ENCODE assay signal across 23 cellular contexts in the genomic region with DNA sequence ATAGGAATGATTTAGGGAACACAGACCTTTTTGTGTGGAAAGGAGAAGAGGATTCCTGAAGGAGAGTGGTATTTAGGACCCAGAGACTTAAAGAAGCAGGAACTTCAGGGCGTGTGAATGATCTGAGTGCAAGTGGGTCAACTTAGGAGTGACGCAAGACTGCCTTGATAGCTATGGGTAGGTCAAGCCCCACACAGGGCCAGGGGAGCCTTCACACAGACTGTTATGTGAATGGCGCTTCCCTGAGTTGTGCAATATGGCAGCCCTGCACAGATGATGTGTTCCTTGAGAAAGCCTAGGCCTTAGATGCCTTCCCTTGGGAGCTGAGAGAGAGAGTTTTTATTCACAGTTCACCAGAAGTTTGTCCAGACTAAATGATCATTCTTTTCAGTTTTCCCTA. TPM values are rescaled to one million over a fixed set of nuclear protein-coding genes. Genes with fewer than 3 reads are reported as not detected.
A peak's percentile ranks its signal among the peaks of the same experiment; 100 is the strongest.
DNase-seq lines count a peak whose midpoint lies in the region; ATAC-seq, FAIRE-seq and TF ChIP-seq lines count a peak whose summit lies in the region.
"Had no signal": no experiment of that assay in that cellular context is flagged by ENCODE, and none has a peak within 500 bp of the region (broad histone marks: within the 10 kb centered on the region; RNA-seq: fewer than 3 reads in every experiment).

No MANE protein-coding gene starts in this region.

- H3K4me1 Mint-ChIP-seq in nephron progenitor cell, result peaks cover 16% of the 10 kb centered on the region
- H3K4me1 Mint-ChIP-seq: activated naive CD8-positive, alpha-beta T cell treated with anti-CD3 and anti-CD28 coated beads, Interleukin-2, amount 50 U/mL, for 24 hours had no signal

- H3K4me2 ChIP-seq in K562 (ENCODE audit: insufficient read depth, low read length), result no peak overlapping the region

- H3K4me3 ChIP-seq in K562, result no peak overlapping the region
- no peak overlapping the region for H3K4me3 ChIP-seq in heart right ventricle
- H3K4me3 ChIP-seq in upper lobe of right lung, result no peak overlapping the region
- H3K4me3 ChIP-seq: prostate gland, testis had no signal

- intact Hi-C loops in K562 (cut with micrococcal nuclease) (no loop called here), heart right ventricle (cut with DNase I) (no loop called here), upper lobe of right lung (cut with DNase I) (no loop called here)

- ATAC-seq in K562, result no peak
- peak; percentile 37 to 94 (median 67) for ATAC-seq in heart right ventricle
- peak; percentile 67 for ATAC-seq in upper lobe of right lung
- ATAC-seq in GM18867 (IDR thresholded peaks at IDR 0.05; ENCODE audit: unreplicated experiment), result no peak
- no peak for ATAC-seq in GM18909 (IDR thresholded peaks at IDR 0.05; ENCODE audit: poor library complexity, unreplicated experiment)
- ATAC-seq: activated naive CD8-positive, alpha-beta T cell treated with anti-CD3 and anti-CD28 coated beads, Interleukin-2, amount 50 U/mL, for 24 hours; esophagus mucosa had no signal

- H3K36me3 Mint-ChIP-seq in nephron progenitor cell (ENCODE audit: low read depth), result peaks cover 15% of the 10 kb centered on the region
- H3K36me3 Mint-ChIP-seq: mesothelial cell of epicardium had no signal

- no peak for TF ChIP-seq RAD21 in K562 (CRISPR knock-in tag; conservative IDR thresholded peaks at IDR 0.05 in 1 of 2, IDR thresholded peaks at IDR 0.05 in 1 of 2)

- H3K27me3 Mint-ChIP-seq in nephron progenitor cell (ENCODE audit: low read depth, poor library complexity), result peaks cover 7% of the 10 kb centered on the region

- H4K20me1 ChIP-seq in K562 (replicated peaks; ENCODE audit: control insufficient read depth, insufficient read depth, low read length), result no peaks in the 10 kb centered on the region

- CTCF ChIA-PET in K562 (lab: Yijun Ruan, JAX; ENCODE audit: low intra/inter-chr PET ratio), result no interaction called here

- no peaks in the 10 kb centered on the region; a peak in 1 of 5 replicates for H3K4me1 ChIP-seq in K562 (replicated peaks in 1 of 2; ENCODE audit: control insufficient read depth in 2 of 2, insufficient read depth in 2 of 2, low read length in 2 of 2)
- peaks cover 0 to 18% (median 0%) of the 10 kb centered on the region in 9 donors for H3K4me1 ChIP-seq in heart right ventricle
- H3K4me1 ChIP-seq in upper lobe of right lung, result peaks cover 10% of the 10 kb centered on the region
- H3K4me1 ChIP-seq: Caco-2, testis had no signal

- no peak for TF ChIP-seq POLR2A in K562 (conservative IDR thresholded peaks at IDR 0.05)

- WGBS in K562 (ENCODE audit: insufficient coverage, low coverage, missing lambda C conversion rate), result 0% methylated on average over 1 of the region's 3 CpGs
- WGBS in heart right ventricle, 2 donors, result 80 to 89% methylated on average over 3 of the region's 3 CpGs

- no peak overlapping the region for H2AFZ ChIP-seq in K562 (ENCODE audit: low read depth, low read length)

- no peaks in the 10 kb centered on the region for H3K9me1 ChIP-seq in K562 (ENCODE audit: control insufficient read depth, insufficient read depth, low read length)

- no peak overlapping the region for H3K9ac ChIP-seq in K562 (ENCODE audit: insufficient read depth in 1 of 2, low read depth in 2 of 2, low read length in 2 of 2)

- no TSS peak for BruUV-seq in K562 (replicated peaks; lab: Mats Ljungman, UMichigan)

- H3K79me2 ChIP-seq in K562 (ENCODE audit: control insufficient read depth, insufficient read depth, low read length), result no peaks in the 10 kb centered on the region

- FAIRE-seq in K562 (lab: Jason Lieb, UNC), result no peak
- FAIRE-seq: islet of Langerhans had no signal

- H3K9me3 ChIP-seq in K562 (replicated peaks; ENCODE audit: control insufficient read depth, insufficient read depth, low read depth, low read length), result no peaks in the 10 kb centered on the region
- H3K9me3 ChIP-seq in heart right ventricle, result no peaks in the 10 kb centered on the region
- H3K9me3 ChIP-seq in upper lobe of right lung, result no peaks in the 10 kb centered on the region
- H3K9me3 ChIP-seq: Caco-2, prostate gland, testis had no signal

- no peak for TF ChIP-seq CTCF in K562 (IDR thresholded peaks at IDR 0.05 in 2 of 3, conservative IDR thresholded peaks at IDR 0.05 in 1 of 3; ENCODE audit: insufficient read depth in 2 of 3, low read depth in 1 of 3, low read length in 3 of 3)
- no peak for TF ChIP-seq CTCF in heart right ventricle (IDR thresholded peaks at IDR 0.05)
- no peak for TF ChIP-seq CTCF in nephron progenitor cell (IDR thresholded peaks at IDR 0.05)
- TF ChIP-seq CTCF in upper lobe of right lung (IDR thresholded peaks at IDR 0.05), result no peak

- peaks cover 12% of the 10 kb centered on the region for H3K9me3 Mint-ChIP-seq in nephron progenitor cell
- H3K9me3 Mint-ChIP-seq: activated naive CD8-positive, alpha-beta T cell treated with anti-CD3 and anti-CD28 coated beads, Interleukin-2, amount 50 U/mL, for 24 hours had no signal

- H3K27me3 ChIP-seq in K562 (ENCODE audit: control insufficient read depth in 2 of 2, insufficient read depth in 2 of 2, low read length in 2 of 2), result peaks cover 2 to 31% of the 10 kb centered on the region in 2 experiments
- no peaks in the 10 kb centered on the region for H3K27me3 ChIP-seq in heart right ventricle
- no peaks in the 10 kb centered on the region for H3K27me3 ChIP-seq in upper lobe of right lung
- H3K27me3 ChIP-seq: testis had no signal

- POLR2A ChIA-PET in K562 (lab: Yijun Ruan, JAX), result no interaction called here

- no peak overlapping the region for H3K27ac ChIP-seq in K562 (ENCODE audit: extremely low read depth, low read depth, low read length)
- peak overlapping the region in 2 of 10 donors; percentile 7 to 35 for H3K27ac ChIP-seq in heart right ventricle
- H3K27ac ChIP-seq in upper lobe of right lung, result no peak overlapping the region
- H3K27ac ChIP-seq: prostate gland, testis had no signal

- TF ChIP-seq EP300 in K562 (IDR thresholded peaks at IDR 0.05; ENCODE audit: low read length), result no peak

- H3K36me3 ChIP-seq in K562 (ENCODE audit: control insufficient read depth, insufficient read depth, low read length) (no peaks in the 10 kb centered on the region), heart right ventricle (no peaks in the 10 kb centered on the region), upper lobe of right lung (no peaks in the 10 kb centered on the region)
- H3K36me3 ChIP-seq: prostate gland had no signal

- in situ Hi-C loops in K562 (cut with MboI), result no loop called here

- H3K27ac Mint-ChIP-seq in nephron progenitor cell, result peak overlapping the region; percentile 28
- H3K27ac Mint-ChIP-seq: activated naive CD8-positive, alpha-beta T cell treated with anti-CD3 and anti-CD28 coated beads, Interleukin-2, amount 50 U/mL, for 24 hours; mesothelial cell of epicardium had no signal

- no peak overlapping the region for H3K4me3 Mint-ChIP-seq in nephron progenitor cell
- H3K4me3 Mint-ChIP-seq: activated naive CD8-positive, alpha-beta T cell treated with anti-CD3 and anti-CD28 coated beads, Interleukin-2, amount 50 U/mL, for 24 hours; mesothelial cell of epicardium; nephron had no signal

- DNase-seq in K562 (ENCODE audit: extremely low read depth in 1 of 4, low spot score in 3 of 4) (no peak), heart right ventricle (peak; percentile 23 to 29), nephron progenitor cell (no peak), upper lobe of right lung (no peak), COLO668 (lab: John Stamatoyannopoulos, UW; ENCODE audit: unreplicated experiment) (no peak)
- DNase-seq: activated CD4-positive, alpha-beta T cell treated with anti-CD3 and anti-CD28 coated beads for 4 hours; activated naive CD8-positive, alpha-beta T cell treated with anti-CD3 and anti-CD28 coated beads, Interleukin-2, amount 50 U/mL, for 24 hours; AML-193; Caco-2; caudate nucleus; effector CD4-positive, alpha-beta T cell; KG1; NCI-H1105; NCI-H2107; NCI-H510A treated with DMSO at 0.1 percent for 48 hours; testis had no signal

TF ChIP-seq in K562, 482 proteins besides CTCF, POLR2A, EP300 and RAD21:
- TF ChIP-seq CEBPB (tag; IDR thresholded peaks at IDR 0.05) (0 out of 2 replicates have a peak, but pooled peaks have one; percentile 26), ZFP36 (IDR thresholded peaks at IDR 0.05; ENCODE audit: low read depth, low read length, partially characterized antibody) (no peak)
TF ChIP-seq in K562: peak in this region for 1.

RNA-seq across cellular contexts. Expression of gene IGFBP5, which starts 47.1 kb away (rescaled TPM):
- 0.05 TPM in 1 of 2 replicates, not detected in the other for total RNA-seq in K562 (2011; cell fraction: chromatin; rRNA removed; ENCODE audit: low replicate concordance)
- 0.17 TPM in 1 of 2 replicates, not detected in the other for total RNA-seq in K562 (2011; cell fraction: nucleolus; rRNA removed)
- total RNA-seq in K562 (2011; cell fraction: nucleoplasm; rRNA removed), result 0.29 TPM in 1 of 2 replicates, not detected in the other
- not detected in 2 replicates for total RNA-seq in K562 (2014; rRNA removed)
- not detected in 2 replicates for total RNA-seq in K562 (2014; rRNA removed; fragmentation: Illumina TruSeq; extraction: Trizol)
- total RNA-seq in K562 (2015; rRNA removed; fragmentation: Illumina TruSeq; extraction: Trizol), result not detected in 2 replicates
- total RNA-seq in K562 (2021), result 1.9 and 2.5 TPM in 2 replicates
- 0.01 and 0.05 TPM in 2 replicates for polyA plus RNA-seq in K562 (2011; rRNA removed)
- polyA plus RNA-seq in K562 (2011; cell fraction: cytosol; rRNA removed), result under 0.01 and 0.28 TPM in 2 replicates
- polyA plus RNA-seq in K562 (2011; cell fraction: nucleus; rRNA removed), result 0.01 and 0.40 TPM in 2 replicates
- 0.04 and 0.08 TPM in 2 replicates for polyA plus RNA-seq in K562 (2012)
- not detected in 2 replicates for polyA plus RNA-seq in K562 (2014; fragmentation: Illumina TruSeq; extraction: Trizol)
- polyA plus RNA-seq in K562 (2014; fragmentation: Nextera tagmentation; extraction: Ambion mirVana), result not detected
- polyA plus RNA-seq in K562 (2014; rRNA removed), result 0.03 and 0.49 TPM in 2 replicates
- polyA minus RNA-seq in K562 (2011; rRNA and poly(A)+ RNA removed), result 0.03 and 0.04 TPM in 2 replicates
- not detected in 2 replicates for polyA minus RNA-seq in K562 (2011; cell fraction: cytosol; rRNA and poly(A)+ RNA removed)
- under 0.01 TPM in 1 of 2 replicates, not detected in the other for polyA minus RNA-seq in K562 (2011; cell fraction: nucleus; rRNA and poly(A)+ RNA removed)
- 100 to 1,000 TPM; 107 to 267 (median 162) TPM for total RNA-seq in heart right ventricle
- 10 to 100 TPM; 67.1 to 70.6 TPM for polyA plus RNA-seq in heart right ventricle
- 169 TPM for total RNA-seq in upper lobe of right lung

Comparison
In these comparisons a context has a peak if more than half of its experiments do, and no peak if none do; other contexts are left out.
1. ATAC-seq: peak in heart right ventricle (8 of 8) and upper lobe of right lung (single experiment); none in K562 (single experiment), GM18867 (single experiment) and GM18909 (single experiment).
2. DNase-seq: peak in heart right ventricle (2 of 2); none in K562 (0 of 4), nephron progenitor cell (single experiment), upper lobe of right lung (single experiment) and COLO668 (single experiment).
3. RNA of gene IGFBP5, which starts 47.1 kb away (total RNA-seq): 107 to 267 TPM in heart right ventricle and 169 TPM in upper lobe of right lung (single experiment); 0.05 to 2.5 TPM in K562; every median in the first group is over 10 times any median in the second.